22 cellular contexts compared by ENCODE assay signal in the genomic region with DNA sequence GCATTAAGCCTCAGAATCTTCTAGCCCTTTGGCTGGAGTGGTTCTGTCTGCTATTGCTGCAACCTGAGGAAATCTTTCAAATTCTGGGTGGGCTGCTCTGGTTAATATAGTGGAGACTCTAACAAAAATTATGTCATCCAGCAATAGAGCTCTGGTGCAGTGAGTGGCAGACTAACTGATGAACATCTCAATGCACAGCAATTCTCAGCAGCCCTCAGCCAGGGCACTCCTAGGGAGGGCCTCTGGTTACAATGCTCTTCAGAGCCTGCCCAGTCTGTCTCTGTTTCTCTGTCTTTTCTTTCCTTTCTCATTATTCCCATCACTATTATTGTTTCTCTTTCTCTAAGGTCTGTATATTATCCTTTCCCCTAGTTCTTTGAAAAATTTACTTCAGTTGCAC.
"Had no signal": no experiment of that assay in that cellular context is flagged by ENCODE, and none has a peak within 500 bp of the region (broad histone marks: within the 10 kb centered on the region; RNA-seq: fewer than 3 reads in every experiment).

No MANE protein-coding gene starts in this region.

- H3K9me3 ChIP-seq: ascending aorta, colonic mucosa, lower lobe of right lung, sigmoid colon, tibial nerve had no signal

- H3K4me3 ChIP-seq: ascending aorta, colonic mucosa, hepatocyte, lower lobe of right lung, sigmoid colon, tibial nerve had no signal

- H3K27me3 ChIP-seq: ascending aorta, colonic mucosa, hepatocyte, sigmoid colon, tibial nerve had no signal

- H3K4me2 ChIP-seq: hepatocyte had no signal

- H3K27ac ChIP-seq: ascending aorta, colonic mucosa, epithelial cell of prostate, hepatocyte, lower lobe of right lung, sigmoid colon, tibial nerve had no signal

- H3K36me3 Mint-ChIP-seq: activated naive CD4-positive, alpha-beta T cell treated with anti-CD3 and anti-CD28 coated beads, Interleukin-2, amount 50 U/mL, for 24 hours had no signal

- H3K27ac Mint-ChIP-seq: activated CD4-positive, alpha-beta T cell treated with anti-CD3 and anti-CD28 coated beads, Interleukin-2, amount 10 ng/mL, durations not matched to agents 7 days and 5 days; activated naive CD4-positive, alpha-beta T cell treated with anti-CD3 and anti-CD28 coated beads, Interleukin-2, amount 50 U/mL, for 24 hours; endodermal cell; nephron progenitor cell had no signal

- H3K9me3 Mint-ChIP-seq: activated CD4-positive, alpha-beta T cell treated with anti-CD3 and anti-CD28 coated beads, Interleukin-2, amount 10 ng/mL, durations not matched to agents 7 days and 5 days; activated naive CD4-positive, alpha-beta T cell treated with anti-CD3 and anti-CD28 coated beads, Interleukin-2, amount 50 U/mL, for 24 hours; central memory CD8-positive, alpha-beta T cell had no signal

- DNase-seq: activated CD4-positive, alpha-beta T cell treated with anti-CD3 and anti-CD28 coated beads, Interleukin-2, amount 10 ng/mL, durations not matched to agents 7 days and 5 days; activated CD8-positive, alpha-beta memory T cell treated with anti-CD3 and anti-CD28 coated beads for 24 hours; activated CD8-positive, alpha-beta memory T cell treated with anti-CD3 and anti-CD28 coated beads, Interleukin-2, amount 50 U/mL, for 48 hours; activated effector memory CD4-positive, alpha-beta T cell treated with Interleukin-2 at 50 U/mL for 16 hours; activated T-cell treated with anti-CD3 and anti-CD28 coated beads, Interleukin-2, amount 50 U/mL, for 48 hours; colonic mucosa; endodermal cell; foreskin fibroblast; lower lobe of right lung; nephron progenitor cell; nucleus accumbens; posterior cingulate gyrus; sigmoid colon; stimulated activated naive CD4-positive, alpha-beta T cell treated with Interleukin-2 at 50 U/mL for 16 hours had no signal

- FAIRE-seq: keratinocyte, urothelium cell line had no signal

- H3K4me1 Mint-ChIP-seq: activated CD4-positive, alpha-beta T cell treated with anti-CD3 and anti-CD28 coated beads, Interleukin-2, amount 10 ng/mL, durations not matched to agents 7 days and 5 days; central memory CD8-positive, alpha-beta T cell; endodermal cell; nephron progenitor cell had no signal

- H2AFZ ChIP-seq: hepatocyte had no signal

- H3K4me3 Mint-ChIP-seq: activated CD4-positive, alpha-beta T cell treated with anti-CD3 and anti-CD28 coated beads, Interleukin-2, amount 10 ng/mL, durations not matched to agents 7 days and 5 days; activated naive CD4-positive, alpha-beta T cell treated with anti-CD3 and anti-CD28 coated beads, Interleukin-2, amount 50 U/mL, for 24 hours; central memory CD8-positive, alpha-beta T cell; endodermal cell; nephron progenitor cell had no signal

- H3K36me3 ChIP-seq: ascending aorta, colonic mucosa, lower lobe of right lung, sigmoid colon, tibial nerve had no signal

- H3K79me2 ChIP-seq: hepatocyte had no signal
